Comparison of ENCODE assay signal across 18 cellular contexts in genomic region chr14:51482112-51482511, GRCh38.
"Had no signal": no experiment of that assay in that cellular context is flagged by ENCODE, and none has a peak within 500 bp of the region (broad histone marks: within the 10 kb centered on the region; RNA-seq: fewer than 3 reads in every experiment).

No MANE protein-coding gene starts in this region.

- H3K36me3 ChIP-seq: colonic mucosa, esophagus squamous epithelium, gastroesophageal sphincter, neutrophil, stomach, thoracic aorta, transverse colon had no signal

- H3K9me3 ChIP-seq: colonic mucosa, esophagus squamous epithelium, gastroesophageal sphincter, neutrophil, stomach, thoracic aorta, transverse colon had no signal

- H3K4me1 ChIP-seq: colonic mucosa, transverse colon had no signal

- H3K4me3 ChIP-seq: colonic mucosa, esophagus squamous epithelium, gastroesophageal sphincter, skin epidermis, stomach, thoracic aorta, transverse colon had no signal

- H3K27ac ChIP-seq: colonic mucosa, gastroesophageal sphincter, neutrophil, stomach, thoracic aorta, transverse colon had no signal

- ATAC-seq: gastroesophageal sphincter; naive thymus-derived CD4-positive, alpha-beta T cell; sciatic nerve had no signal

- DNase-seq: colonic mucosa; dermis blood vessel endothelial cell; esophagus squamous epithelium; foreskin fibroblast; immature natural killer cell; naive thymus-derived CD4-positive, alpha-beta T cell; nephron progenitor cell; stimulated activated CD4-positive, alpha-beta T cell treated with anti-CD3 and anti-CD28 coated beads, Interleukin-2, amount 100 ng/mL, for 24 hours; stimulated activated CD4-positive, alpha-beta T cell treated with anti-CD3 and anti-CD28 coated beads, Interleukin-4, amount 100 ng/mL, for 4 hours; stimulated activated naive CD4-positive, alpha-beta T cell; stomach; substantia nigra; transverse colon had no signal

- H3K27me3 ChIP-seq: colonic mucosa, esophagus squamous epithelium, gastroesophageal sphincter, neutrophil, stomach, transverse colon had no signal
